Comparison of ENCODE assay signal across 1 cellular context in genomic region chrX:17692709-17693346, GRCh38.
TF ChIP-seq lines count a peak whose summit lies in the region.

No MANE protein-coding gene starts in this region.

TF ChIP-seq in HEK293, 187 proteins besides CTCF, POLR2A, EP300 and RAD21 (continued from another document and continues in another):
- TF ChIP-seq, protein P1, sequence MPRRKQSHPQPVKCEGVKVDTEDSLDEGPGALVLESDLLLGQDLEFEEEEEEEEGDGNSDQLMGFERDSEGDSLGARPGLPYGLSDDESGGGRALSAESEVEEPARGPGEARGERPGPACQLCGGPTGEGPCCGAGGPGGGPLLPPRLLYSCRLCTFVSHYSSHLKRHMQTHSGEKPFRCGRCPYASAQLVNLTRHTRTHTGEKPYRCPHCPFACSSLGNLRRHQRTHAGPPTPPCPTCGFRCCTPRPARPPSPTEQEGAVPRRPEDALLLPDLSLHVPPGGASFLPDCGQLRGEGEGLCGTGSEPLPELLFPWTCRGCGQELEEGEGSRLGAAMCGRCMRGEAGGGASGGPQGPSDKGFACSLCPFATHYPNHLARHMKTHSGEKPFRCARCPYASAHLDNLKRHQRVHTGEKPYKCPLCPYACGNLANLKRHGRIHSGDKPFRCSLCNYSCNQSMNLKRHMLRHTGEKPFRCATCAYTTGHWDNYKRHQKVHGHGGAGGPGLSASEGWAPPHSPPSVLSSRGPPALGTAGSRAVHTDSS (tag by site-specific recombination; IDR thresholded peaks at IDR 0.05), result no peak
- no peak for TF ChIP-seq ZNF394 (tag by site-specific recombination; IDR thresholded peaks at IDR 0.05; ENCODE audit: borderline replicate concordance)
- peak; percentile 49; the same call in 1 of the 2 replicates for TF ChIP-seq ZXDB (tag by site-specific recombination; IDR thresholded peaks at IDR 0.05)
- no peak for TF ChIP-seq ZFP3 (tag by site-specific recombination; IDR thresholded peaks at IDR 0.05; ENCODE audit: low read depth)
- no peak for TF ChIP-seq TCF7L2 (IDR thresholded peaks at IDR 0.05; ENCODE audit: borderline replicate concordance, low read depth, low read length)
- TF ChIP-seq ZNF48 (tag by site-specific recombination; IDR thresholded peaks at IDR 0.05), result no peak
- no peak for TF ChIP-seq ZBTB1 (tag by site-specific recombination; IDR thresholded peaks at IDR 0.05)
- TF ChIP-seq ZNF350 (tag by site-specific recombination; IDR thresholded peaks at IDR 0.05), result no peak
- peak; percentile 69 for TF ChIP-seq ZNF449 (tag by site-specific recombination; IDR thresholded peaks at IDR 0.05)
- TF ChIP-seq ZNF555 (tag by site-specific recombination; conservative IDR thresholded peaks at IDR 0.05), result no peak
- no peak for TF ChIP-seq ZNF239 (tag by site-specific recombination; IDR thresholded peaks at IDR 0.05)
- TF ChIP-seq KLF17 (tag by site-specific recombination; IDR thresholded peaks at IDR 0.05), result 0 out of 2 replicates have a peak, but pooled peaks have one; percentile 69
- TF ChIP-seq ZNF623 (tag by site-specific recombination; IDR thresholded peaks at IDR 0.05), result no peak
- no peak for TF ChIP-seq ZNF341 (tag by site-specific recombination; IDR thresholded peaks at IDR 0.05; ENCODE audit: low read depth)
- no peak for TF ChIP-seq KLF9 (tag by site-specific recombination; IDR thresholded peaks at IDR 0.05; ENCODE audit: low read depth)
- TF ChIP-seq YY2 (tag by site-specific recombination; IDR thresholded peaks at IDR 0.05), result no peak
- no peak for TF ChIP-seq ZNF404 (tag by site-specific recombination; IDR thresholded peaks at IDR 0.05)
- no peak for TF ChIP-seq MEIS1 (CRISPR knock-in tag; IDR thresholded peaks at IDR 0.05; ENCODE audit: borderline replicate concordance)
- no peak for TF ChIP-seq PRDM4 (tag by site-specific recombination; IDR thresholded peaks at IDR 0.05)
- no peak for TF ChIP-seq ZNF610 (tag by site-specific recombination; IDR thresholded peaks at IDR 0.05; ENCODE audit: borderline replicate concordance)
- peak; percentile 70 for TF ChIP-seq SP7 (tag by site-specific recombination; IDR thresholded peaks at IDR 0.05)
- no peak for TF ChIP-seq ZNF211 (tag by site-specific recombination; IDR thresholded peaks at IDR 0.05; ENCODE audit: low read depth)
- TF ChIP-seq ZNF521 (tag by site-specific recombination; IDR thresholded peaks at IDR 0.05), result no peak
- TF ChIP-seq ZEB2 (tag by site-specific recombination; IDR thresholded peaks at IDR 0.05), result peak; percentile 54; the same call in 1 of the 2 replicates
- no peak for TF ChIP-seq HIC1 (tag by site-specific recombination; IDR thresholded peaks at IDR 0.05)
- TF ChIP-seq ZNF677 (tag by site-specific recombination; IDR thresholded peaks at IDR 0.05), result no peak
- TF ChIP-seq ZNF292 (tag by site-specific recombination; IDR thresholded peaks at IDR 0.05; ENCODE audit: borderline replicate concordance, low read depth), result no peak
- peak; percentile 41; the same call in 1 of the 2 replicates for TF ChIP-seq TSHZ1 (tag by site-specific recombination; IDR thresholded peaks at IDR 0.05; ENCODE audit: borderline replicate concordance)
- no peak for TF ChIP-seq ZNF214 (tag by site-specific recombination; IDR thresholded peaks at IDR 0.05; ENCODE audit: borderline replicate concordance)
- TF ChIP-seq ZNF433 (tag by site-specific recombination; IDR thresholded peaks at IDR 0.05; ENCODE audit: low read depth), result no peak
- no peak for TF ChIP-seq YY1 (tag by site-specific recombination; IDR thresholded peaks at IDR 0.05)
- TF ChIP-seq ZNF600 (tag by site-specific recombination; IDR thresholded peaks at IDR 0.05), result no peak
- peak; percentile 81 for TF ChIP-seq ZNF664 (tag by site-specific recombination; IDR thresholded peaks at IDR 0.05)
- TF ChIP-seq ZNF335 (tag by site-specific recombination; conservative IDR thresholded peaks at IDR 0.05), result peak; percentile 52
- no peak for TF ChIP-seq ZNF645 (tag by site-specific recombination; IDR thresholded peaks at IDR 0.05)
- TF ChIP-seq TRIM28 (IDR thresholded peaks at IDR 0.05; ENCODE audit: borderline replicate concordance, low read length), result peak; percentile 44; the same call in 1 of the 2 replicates
- TF ChIP-seq ZNF530 (tag by site-specific recombination; IDR thresholded peaks at IDR 0.05; ENCODE audit: low read depth), result no peak
- TF ChIP-seq ZNF777 (tag by site-specific recombination; IDR thresholded peaks at IDR 0.05; ENCODE audit: borderline replicate concordance), result no peak
- peak; percentile 65 for TF ChIP-seq KLF16 (tag by site-specific recombination; IDR thresholded peaks at IDR 0.05)
- TF ChIP-seq PBX3 (CRISPR knock-in tag; IDR thresholded peaks at IDR 0.05), result no peak
- TF ChIP-seq ZFP69B (tag by site-specific recombination; IDR thresholded peaks at IDR 0.05), result 0 out of 2 replicates have a peak, but pooled peaks have one; percentile 23
- TF ChIP-seq GLIS1 (tag by site-specific recombination; IDR thresholded peaks at IDR 0.05), result no peak; the same call in 1 of the 2 replicates
- no peak for TF ChIP-seq ZNF16 (tag by site-specific recombination; IDR thresholded peaks at IDR 0.05; ENCODE audit: low read depth)
- no peak for TF ChIP-seq ZNF76 (tag by site-specific recombination; IDR thresholded peaks at IDR 0.05; ENCODE audit: borderline replicate concordance, low read depth)
- TF ChIP-seq, protein P2, sequence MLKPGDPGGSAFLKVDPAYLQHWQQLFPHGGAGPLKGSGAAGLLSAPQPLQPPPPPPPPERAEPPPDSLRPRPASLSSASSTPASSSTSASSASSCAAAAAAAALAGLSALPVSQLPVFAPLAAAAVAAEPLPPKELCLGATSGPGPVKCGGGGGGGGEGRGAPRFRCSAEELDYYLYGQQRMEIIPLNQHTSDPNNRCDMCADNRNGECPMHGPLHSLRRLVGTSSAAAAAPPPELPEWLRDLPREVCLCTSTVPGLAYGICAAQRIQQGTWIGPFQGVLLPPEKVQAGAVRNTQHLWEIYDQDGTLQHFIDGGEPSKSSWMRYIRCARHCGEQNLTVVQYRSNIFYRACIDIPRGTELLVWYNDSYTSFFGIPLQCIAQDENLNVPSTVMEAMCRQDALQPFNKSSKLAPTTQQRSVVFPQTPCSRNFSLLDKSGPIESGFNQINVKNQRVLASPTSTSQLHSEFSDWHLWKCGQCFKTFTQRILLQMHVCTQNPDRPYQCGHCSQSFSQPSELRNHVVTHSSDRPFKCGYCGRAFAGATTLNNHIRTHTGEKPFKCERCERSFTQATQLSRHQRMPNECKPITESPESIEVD (tag by site-specific recombination; IDR thresholded peaks at IDR 0.05), result no peak
- no peak for TF ChIP-seq MZF1 (tag by site-specific recombination; IDR thresholded peaks at IDR 0.05; ENCODE audit: borderline replicate concordance)
- TF ChIP-seq ZNF624 (tag by site-specific recombination; IDR thresholded peaks at IDR 0.05), result no peak
- TF ChIP-seq ZNF140 (tag by site-specific recombination; IDR thresholded peaks at IDR 0.05), result no peak
- peak; percentile 87 for TF ChIP-seq ZBTB21 (tag by site-specific recombination; IDR thresholded peaks at IDR 0.05)
